ENCODE assay signal across 8 cellular contexts in genomic region chr3:145094355-145094941, GRCh38.
A peak's percentile ranks its signal among the peaks of the same experiment; 100 is the strongest.
DNase-seq lines count a peak whose midpoint lies in the region; ATAC-seq and TF ChIP-seq lines count a peak whose summit lies in the region.

No MANE protein-coding gene starts in this region.

- TF ChIP-seq CTCF in dorsolateral prefrontal cortex (IDR thresholded peaks at IDR 0.05 in 54 of 56, conservative IDR thresholded peaks at IDR 0.05 in 2 of 56; ENCODE audit: low read depth in 1 of 56, partially characterized antibody in 56 of 56) = no peak

- DNase-seq in AG20443 (ENCODE audit: low spot score) (peak; percentile 40), RPMI8226 (peak; percentile 15), glomerular visceral epithelial cell (ENCODE audit: extremely low spot score) (peak; percentile 55), NCI-H2107 (lab: John Stamatoyannopoulos, UW) (no peak), COLO668 (lab: John Stamatoyannopoulos, UW; ENCODE audit: unreplicated experiment) (no peak), dorsolateral prefrontal cortex (no peak)

- H3K27ac ChIP-seq in dorsolateral prefrontal cortex = peak overlapping the region in 3 of 59 donors; percentile 2 to 4 (median 3)

- H3K27me3 ChIP-seq in dorsolateral prefrontal cortex = no peaks in the 10 kb centered on the region

- intact Hi-C loops in dorsolateral prefrontal cortex (cut with DNase I) = no loop called here

- H3K4me3 ChIP-seq in dorsolateral prefrontal cortex = no peak overlapping the region

- peak; percentile 76 for ATAC-seq in GM19043 (IDR thresholded peaks at IDR 0.05; ENCODE audit: low read depth, unreplicated experiment)
- peak; percentile 78 for ATAC-seq in HG03135 (IDR thresholded peaks at IDR 0.05; ENCODE audit: unreplicated experiment)

Comparison
In these comparisons a context has a peak if more than half of its experiments do, and no peak if none do; other contexts are left out.
1. DNase-seq: peak in AG20443 (single experiment), RPMI8226 (single experiment) and glomerular visceral epithelial cell (single experiment); none in NCI-H2107 (single experiment), COLO668 (single experiment) and dorsolateral prefrontal cortex (0 of 10).